Comparison of ENCODE assay signal across 18 cellular contexts in genomic region chr2:124149571-124149970, GRCh38.
A peak's percentile ranks its signal among the peaks of the same experiment; 100 is the strongest.
DNase-seq lines count a peak whose midpoint lies in the region; ATAC-seq and TF ChIP-seq lines count a peak whose summit lies in the region.
"Had no signal": no experiment of that assay in that cellular context is flagged by ENCODE, and none has a peak within 500 bp of the region (broad histone marks: within the 10 kb centered on the region; RNA-seq: fewer than 3 reads in every experiment).

No MANE protein-coding gene starts in this region.

- no peaks in the 10 kb centered on the region for H3K27me3 ChIP-seq in transverse colon
- H3K27me3 ChIP-seq: Peyer's patch had no signal

- H3K4me1 ChIP-seq in transverse colon: no peaks in the 10 kb centered on the region
- H3K4me1 ChIP-seq: Peyer's patch had no signal

- no peak overlapping the region for H3K4me3 ChIP-seq in transverse colon
- H3K4me3 ChIP-seq: Peyer's patch had no signal

- in situ Hi-C loops in transverse colon (cut with MboI; ENCODE audit: low pct_ligation_motif_present in 1 of 4, low pct_unique_long_range_greater_than_20kb in 1 of 4, low sequenced_read_pairs in 3 of 4): no loop called here

- no peaks in the 10 kb centered on the region for H3K9me3 ChIP-seq in transverse colon
- H3K9me3 ChIP-seq: Peyer's patch had no signal

- H3K27ac Mint-ChIP-seq in T-helper 2 cell treated with Interferon-gamma antibody and Interleukin-4, amounts not matched to agents 5 μg/mL and 100 μg/mL, for 36 hours: no peak overlapping the region
- H3K27ac Mint-ChIP-seq: B cell; CD4-positive, CD25-positive, alpha-beta regulatory T cell had no signal

- peaks cover 16% of the 10 kb centered on the region for H3K9me3 Mint-ChIP-seq in T-helper 2 cell treated with Interferon-gamma antibody and Interleukin-4, amounts not matched to agents 5 μg/mL and 100 μg/mL, for 36 hours

- no peak overlapping the region for H3K27ac ChIP-seq in transverse colon
- H3K27ac ChIP-seq: Peyer's patch had no signal

- H3K4me3 Mint-ChIP-seq in T-helper 2 cell treated with Interferon-gamma antibody and Interleukin-4, amounts not matched to agents 5 μg/mL and 100 μg/mL, for 36 hours: no peak overlapping the region
- H3K4me3 Mint-ChIP-seq: B cell; CD4-positive, CD25-positive, alpha-beta regulatory T cell had no signal

- H3K36me3 ChIP-seq in transverse colon: no peaks in the 10 kb centered on the region
- H3K36me3 ChIP-seq: Peyer's patch had no signal

- no peak for ATAC-seq in HG03039 (IDR thresholded peaks at IDR 0.05; ENCODE audit: unreplicated experiment)
- ATAC-seq: SK-N-SH treated with all-trans-retinoic acid at 6 μM for 48 hours had no signal

- TF ChIP-seq CTCF in transverse colon (IDR thresholded peaks at IDR 0.05): no peak

- DNase-seq in DMS53 (lab: John Stamatoyannopoulos, UW) (peak; percentile 78), M059J (ENCODE audit: low read depth) (peak; percentile 8), NCI-H748 treated with DMSO at 0.1 percent for 48 hours (lab: John Stamatoyannopoulos, UW) (peak; percentile 1), transverse colon (peak; percentile 7), NCI-H524 treated with DMSO at 0.1 percent for 48 hours (lab: John Stamatoyannopoulos, UW) (no peak)
- no peak for DNase-seq in T-helper 2 cell treated with Interferon-gamma antibody and Interleukin-4, amounts not matched to agents 5 μg/mL and 100 μg/mL, for 36 hours (ENCODE audit: low spot score)
- DNase-seq: Calu3; CD4-positive, CD25-positive, alpha-beta regulatory T cell; GF-D8; GOT3; KBM-7; NCI-H1105; NCI-H1694; Peyer's patch; Right ventricle myocardium superior had no signal

- no peak for TF ChIP-seq POLR2A in transverse colon (IDR thresholded peaks at IDR 0.05)

- intact Hi-C loops in transverse colon (cut with DNase I; ENCODE audit: low total_unique reads): no loop called here

- H3K4me1 Mint-ChIP-seq in T-helper 2 cell treated with Interferon-gamma antibody and Interleukin-4, amounts not matched to agents 5 μg/mL and 100 μg/mL, for 36 hours (ENCODE audit: low read depth): no peaks in the 10 kb centered on the region
- H3K4me1 Mint-ChIP-seq: B cell; CD4-positive, CD25-positive, alpha-beta regulatory T cell had no signal

- no peaks in the 10 kb centered on the region for H3K36me3 Mint-ChIP-seq in T-helper 2 cell treated with Interferon-gamma antibody and Interleukin-4, amounts not matched to agents 5 μg/mL and 100 μg/mL, for 36 hours (ENCODE audit: low read depth)
- H3K36me3 Mint-ChIP-seq: CD4-positive, CD25-positive, alpha-beta regulatory T cell had no signal

- no peak for TF ChIP-seq EP300 in transverse colon (IDR thresholded peaks at IDR 0.05; ENCODE audit: low read depth)

- 37 to 39% methylated on average over 4 to 6 of the region's 6 CpGs for WGBS in transverse colon (ENCODE audit: low coverage in 1 of 2), 2 donors

- H3K27me3 Mint-ChIP-seq in T-helper 2 cell treated with Interferon-gamma antibody and Interleukin-4, amounts not matched to agents 5 μg/mL and 100 μg/mL, for 36 hours (ENCODE audit: low read depth): no peaks in the 10 kb centered on the region
- H3K27me3 Mint-ChIP-seq: B cell; CD4-positive, CD25-positive, alpha-beta regulatory T cell had no signal

Comparison
In these comparisons a context has a peak if more than half of its experiments do, and no peak if none do; other contexts are left out.
1. DNase-seq: peak in DMS53 (single experiment), M059J (single experiment), NCI-H748 treated with DMSO at 0.1 percent for 48 hours (single experiment) and transverse colon (single experiment); none in T-helper 2 cell treated with Interferon-gamma antibody and Interleukin-4, amounts not matched to agents 5 μg/mL and 100 μg/mL, for 36 hours (single experiment) and NCI-H524 treated with DMSO at 0.1 percent for 48 hours (single experiment).